In the genomic region with DNA sequence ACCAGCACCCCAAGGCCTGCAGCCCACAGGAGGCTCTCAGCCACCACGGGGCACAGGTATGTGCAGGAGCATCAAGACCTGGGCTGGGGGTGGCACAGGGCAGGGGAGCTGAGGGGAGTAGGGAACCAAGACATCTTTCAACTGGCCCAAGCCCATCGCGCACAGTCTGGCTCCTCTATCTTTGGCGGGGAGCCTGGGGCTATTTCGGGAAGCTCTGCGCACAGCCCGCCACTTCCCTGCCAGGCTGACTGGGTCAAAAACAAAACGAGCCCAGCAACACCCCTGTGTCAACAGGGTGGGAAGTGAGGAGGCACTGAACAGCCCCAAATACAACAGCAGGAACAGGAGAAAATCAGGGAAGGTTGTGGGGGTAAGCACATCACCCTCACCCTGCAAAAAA, we compare ENCODE assay signal across 12 cellular contexts.
DNase-seq lines count a peak whose midpoint lies in the region; ATAC-seq and TF ChIP-seq lines count a peak whose summit lies in the region.
"Had no signal": no experiment of that assay in that cellular context is flagged by ENCODE, and none has a peak within 500 bp of the region (broad histone marks: within the 10 kb centered on the region; RNA-seq: fewer than 3 reads in every experiment).

No MANE protein-coding gene starts in this region.

- no peak overlapping the region for H4K5ac ChIP-seq in mesendoderm (ENCODE audit: low read length)

- H2BK5ac ChIP-seq in mesendoderm (ENCODE audit: low read length), result no peak overlapping the region

- H3K4ac ChIP-seq in mesendoderm (ENCODE audit: low read depth, low read length), result no peak overlapping the region

- peak overlapping the region; percentile 57 for H3K4me2 ChIP-seq in BLaER1
- H3K4me2 ChIP-seq in mesendoderm (ENCODE audit: low read length), result no peak overlapping the region

- H2BK15ac ChIP-seq in mesendoderm (replicated peaks; ENCODE audit: low read depth), result no peak overlapping the region

- no peak overlapping the region for H3K56ac ChIP-seq in mesendoderm (ENCODE audit: low read length)

- H3K18ac ChIP-seq in mesendoderm (ENCODE audit: low read length), result no peak overlapping the region

- H3K27me3 ChIP-seq in BLaER1, result no peaks in the 10 kb centered on the region
- H3K27me3 ChIP-seq in ascending aorta, result no peaks in the 10 kb centered on the region
- no peaks in the 10 kb centered on the region for H3K27me3 ChIP-seq in left ventricle myocardium inferior (ENCODE audit: low read depth)
- no peaks in the 10 kb centered on the region for H3K27me3 ChIP-seq in mesendoderm (ENCODE audit: insufficient read depth, low read length, poor library complexity)
- H3K27me3 ChIP-seq: brain microvascular endothelial cell had no signal

- H3K27ac ChIP-seq in BLaER1, result no peak overlapping the region
- peak overlapping the region; percentile 75 to 94 for H3K27ac ChIP-seq in ascending aorta
- H3K27ac ChIP-seq in left ventricle myocardium inferior (replicated peaks), result peak overlapping the region; percentile 94
- H3K27ac ChIP-seq in mesendoderm (ENCODE audit: low read depth, low read length), result no peak overlapping the region
- H3K27ac ChIP-seq: brain microvascular endothelial cell had no signal

- DNase-seq in ascending aorta (ENCODE audit: low spot score in 2 of 2) (peak in 1 of 2 donors; percentile 85), left ventricle myocardium inferior (peak; percentile 81), posterior vena cava (ENCODE audit: low spot score) (peak; percentile 88), mesendoderm (no peak)
- DNase-seq: activated T-cell treated with anti-CD3 and anti-CD28 coated beads, Interleukin-2, amount 50 U/mL, for 4 hours; brain microvascular endothelial cell; DMS79; kidney glomerular epithelial cell had no signal

- 0 out of 2 replicates have a peak overlapping the region, but pooled peaks have one; percentile 12 for H3K9ac ChIP-seq in BLaER1
- no peak overlapping the region for H3K9ac ChIP-seq in mesendoderm (ENCODE audit: low read length)

- H2BK120ac ChIP-seq in mesendoderm (ENCODE audit: low read depth, low read length), result no peak overlapping the region

- H4K20me1 ChIP-seq in BLaER1, result peaks cover 100% of the 10 kb centered on the region

- no CpG with 5 or more reads among the region's 8 CpGs for WGBS in mesendoderm (ENCODE audit: extremely low coverage, insufficient coverage, low lambda C conversion rate)

- no peak overlapping the region for H4K8ac ChIP-seq in mesendoderm (ENCODE audit: low read depth, low read length)

- H3K4me1 ChIP-seq in BLaER1, result peaks cover 75% of the 10 kb centered on the region
- H3K4me1 ChIP-seq in ascending aorta, result peaks cover 29 to 59% of the 10 kb centered on the region in 2 donors
- H3K4me1 ChIP-seq in left ventricle myocardium inferior, result peaks cover 98% of the 10 kb centered on the region
- no peaks in the 10 kb centered on the region for H3K4me1 ChIP-seq in mesendoderm (ENCODE audit: control insufficient read depth, low read depth, low read length)

- TF ChIP-seq CTCF in ascending aorta (IDR thresholded peaks at IDR 0.05), result no peak
- no peak for TF ChIP-seq CTCF in left ventricle myocardium inferior (IDR thresholded peaks at IDR 0.05; ENCODE audit: borderline replicate concordance)

- no peak overlapping the region for H3K23ac ChIP-seq in mesendoderm (ENCODE audit: low read length)

- H3K36me3 ChIP-seq in BLaER1 (no peaks in the 10 kb centered on the region), ascending aorta (no peaks in the 10 kb centered on the region), left ventricle myocardium inferior (no peaks in the 10 kb centered on the region), mesendoderm (ENCODE audit: control insufficient read depth, insufficient read depth, low read length) (no peaks in the 10 kb centered on the region)
- H3K36me3 ChIP-seq: brain microvascular endothelial cell had no signal

- no peak overlapping the region for H3K4me3 ChIP-seq in BLaER1
- H3K4me3 ChIP-seq in ascending aorta, result no peak overlapping the region
- peak overlapping the region; percentile 4 for H3K4me3 ChIP-seq in left ventricle myocardium inferior
- H3K4me3 ChIP-seq in mesendoderm (ENCODE audit: low read length), result no peak overlapping the region

- no peaks in the 10 kb centered on the region for H3K9me3 ChIP-seq in BLaER1
- no peaks in the 10 kb centered on the region for H3K9me3 ChIP-seq in ascending aorta
- H3K9me3 ChIP-seq in left ventricle myocardium inferior (replicated peaks), result no peaks in the 10 kb centered on the region

- ATAC-seq in GM19351 (IDR thresholded peaks at IDR 0.05; ENCODE audit: unreplicated experiment), result no peak
- no peak for ATAC-seq in HG03342 (IDR thresholded peaks at IDR 0.05; ENCODE audit: unreplicated experiment)
- no peak for ATAC-seq in GM21447 (IDR thresholded peaks at IDR 0.05; ENCODE audit: unreplicated experiment)
- ATAC-seq: activated T-cell treated with anti-CD3 and anti-CD28 coated beads, Interleukin-2, amount 50 U/mL, for 4 hours had no signal

- H3K79me1 ChIP-seq in mesendoderm (ENCODE audit: low read length), result no peaks in the 10 kb centered on the region

- intact Hi-C loops in ascending aorta (cut with DNase I), result no loop called here
- intact Hi-C loops in left ventricle myocardium inferior (cut with micrococcal nuclease), result no loop called here
- intact Hi-C loops in posterior vena cava (cut with DNase I), result no loop called here

- H3K79me2 ChIP-seq in mesendoderm (ENCODE audit: control insufficient read depth, insufficient read depth, low read length), result no peaks in the 10 kb centered on the region

- H2AK5ac ChIP-seq in mesendoderm (ENCODE audit: low read length), result no peak overlapping the region

Comparison
In these comparisons a context has a peak if more than half of its experiments do, and no peak if none do; other contexts are left out.
1. H3K27ac ChIP-seq: peak in ascending aorta (2 of 2) and left ventricle myocardium inferior (single experiment); none in BLaER1 (single experiment) and mesendoderm (single experiment).